Comparison of ENCODE assay signal across 9 cellular contexts in genomic region chr12:9331218-9331626, GRCh38.
A peak's percentile ranks its signal among the peaks of the same experiment; 100 is the strongest.
DNase-seq lines count a peak whose midpoint lies in the region; ATAC-seq and TF ChIP-seq lines count a peak whose summit lies in the region.
"Had no signal": no experiment of that assay in that cellular context is flagged by ENCODE, and none has a peak within 500 bp of the region (broad histone marks: within the 10 kb centered on the region; RNA-seq: fewer than 3 reads in every experiment).

No MANE protein-coding gene starts in this region.

- DNase-seq in GM10248 (ENCODE audit: extremely low spot score) (peak; percentile 67), HuH-7 (ENCODE audit: low spot score) (peak; percentile 55), heart left ventricle (peak; percentile 34 to 84 (median 60)), renal cortical epithelial cell (ENCODE audit: low read depth) (peak; percentile 27)
- peak; percentile 62 to 78 for DNase-seq in activated naive CD4-positive, alpha-beta T cell treated with anti-CD3 and anti-CD28 coated beads, Interleukin-2, amount 50 U/mL, for 72 hours (ENCODE audit: low spot score in 2 of 2)

- peak overlapping the region; percentile 17 to 62 for H3K27ac Mint-ChIP-seq in activated naive CD4-positive, alpha-beta T cell treated with anti-CD3 and anti-CD28 coated beads, Interleukin-2, amount 50 U/mL, for 72 hours

- H3K27me3 ChIP-seq in heart left ventricle, result no peaks in the 10 kb centered on the region

- POLR2A ChIA-PET in GM10248 (lab: Yijun Ruan, JAX), result interaction anchor here (1.0 kb wide), 1 partner anchor 369 kb away, joined by 5 read pairs; no protein-coding TSS in a partner anchor

- no peak overlapping the region for H3K27ac ChIP-seq in heart left ventricle
- H3K27ac ChIP-seq: epithelial cell of prostate had no signal

- H3K9me3 ChIP-seq in heart left ventricle, result peaks cover 0 to 9% (median 0%) of the 10 kb centered on the region in 12 donors

- peaks cover 0 to 2% (median 0%) of the 10 kb centered on the region in 12 donors for H3K4me1 ChIP-seq in heart left ventricle

- CTCF ChIA-PET in GM10248 (lab: Yijun Ruan, JAX), result interaction anchor here (0.6 to 32.4 kb wide), 16 partner anchors 8 to 417 kb away, joined by 3 to 558 read pairs (median 4); no protein-coding TSS in a partner anchor

- intact Hi-C loops in heart left ventricle (cut with DNase I), result loop anchor here in 8 of 10 donors (2.0 to 10.0 kb wide), 5 partner anchors 134 to 378 kb away; no protein-coding TSS in a partner anchor

- no peak overlapping the region for H3K4me3 ChIP-seq in heart left ventricle

- TF ChIP-seq CTCF in GM10248 (IDR thresholded peaks at IDR 0.05; ENCODE audit: control extremely low read depth, extremely low read depth, low read depth, missing control alignments) (peak; percentile 96), heart left ventricle (IDR thresholded peaks at IDR 0.05) (peak; percentile 88 to 98 (median 95))

- no peak for TF ChIP-seq POLR2A in heart left ventricle (IDR thresholded peaks at IDR 0.05)

- 2 to 9% (median 6%) methylated on average over 5 of the region's 5 CpGs for WGBS in heart left ventricle, 4 donors

- H3K36me3 ChIP-seq in heart left ventricle, result no peaks in the 10 kb centered on the region

- H3K9me3 Mint-ChIP-seq in activated naive CD4-positive, alpha-beta T cell treated with anti-CD3 and anti-CD28 coated beads, Interleukin-2, amount 50 U/mL, for 72 hours, result no peaks in the 10 kb centered on the region

- ATAC-seq in SK-N-SH treated with all-trans-retinoic acid at 6 μM for 48 hours (peak; percentile 97), heart left ventricle (peak in 3 of 4 donors; percentile 62 to 86 (median 74)), GM19351 (IDR thresholded peaks at IDR 0.05; ENCODE audit: unreplicated experiment) (no peak), HG03135 (IDR thresholded peaks at IDR 0.05; ENCODE audit: unreplicated experiment) (no peak)
- peak; percentile 66 to 85 for ATAC-seq in activated naive CD4-positive, alpha-beta T cell treated with anti-CD3 and anti-CD28 coated beads, Interleukin-2, amount 50 U/mL, for 72 hours

- peaks cover 0 to 4% of the 10 kb centered on the region in 2 donors for H3K36me3 Mint-ChIP-seq in activated naive CD4-positive, alpha-beta T cell treated with anti-CD3 and anti-CD28 coated beads, Interleukin-2, amount 50 U/mL, for 72 hours

TF ChIP-seq in SK-N-SH treated with all-trans-retinoic acid at 6 μM for 48 hours, 23 proteins besides CTCF, POLR2A, EP300 and RAD21:
- TF ChIP-seq ZFP3 (CRISPR knock-in tag; IDR thresholded peaks at IDR 0.05) (no peak), BACH2 (CRISPR knock-in tag; IDR thresholded peaks at IDR 0.05; ENCODE audit: borderline replicate concordance) (no peak), SNAI2 (CRISPR knock-in tag; IDR thresholded peaks at IDR 0.05) (no peak), ZFP30 (CRISPR knock-in tag; IDR thresholded peaks at IDR 0.05) (no peak), ZC3H10 (CRISPR knock-in tag; IDR thresholded peaks at IDR 0.05) (no peak), OSR1 (CRISPR knock-in tag; IDR thresholded peaks at IDR 0.05) (no peak), POU6F1 (CRISPR knock-in tag; IDR thresholded peaks at IDR 0.05; ENCODE audit: borderline replicate concordance, low read depth) (no peak), ISL1 (CRISPR knock-in tag; IDR thresholded peaks at IDR 0.05) (no peak), ZNF8 (CRISPR knock-in tag; IDR thresholded peaks at IDR 0.05) (no peak), TOX (CRISPR knock-in tag; IDR thresholded peaks at IDR 0.05; ENCODE audit: borderline replicate concordance) (no peak), PPARA (CRISPR knock-in tag; IDR thresholded peaks at IDR 0.05; ENCODE audit: borderline replicate concordance) (no peak), ARNTL (CRISPR knock-in tag; IDR thresholded peaks at IDR 0.05; ENCODE audit: borderline replicate concordance, low read depth) (no peak), RARB (CRISPR knock-in tag; IDR thresholded peaks at IDR 0.05) (no peak), CREB5 (CRISPR knock-in tag; IDR thresholded peaks at IDR 0.05; ENCODE audit: low read depth) (no peak), ESRRG (CRISPR knock-in tag; IDR thresholded peaks at IDR 0.05) (no peak), TSHZ2 (CRISPR knock-in tag; IDR thresholded peaks at IDR 0.05) (no peak), TCF4 (CRISPR knock-in tag; IDR thresholded peaks at IDR 0.05; ENCODE audit: borderline replicate concordance) (no peak), PATZ1 (CRISPR knock-in tag; IDR thresholded peaks at IDR 0.05; ENCODE audit: borderline replicate concordance) (no peak)
TF ChIP-seq in SK-N-SH treated with all-trans-retinoic acid at 6 μM for 48 hours: peak in this region for 0.

Comparison
In these comparisons a context has a peak if more than half of its experiments do, and no peak if none do; other contexts are left out.
1. ATAC-seq: peak in SK-N-SH treated with all-trans-retinoic acid at 6 μM for 48 hours (single experiment), activated naive CD4-positive, alpha-beta T cell treated with anti-CD3 and anti-CD28 coated beads, Interleukin-2, amount 50 U/mL, for 72 hours (2 of 2) and heart left ventricle (3 of 4); none in GM19351 (single experiment) and HG03135 (single experiment).
2. Peak in every context shown above with its lines, with median percentiles within 50 percentile points of each other: DNase-seq.